ENCODE assay signal across 26 cellular contexts in the genomic region with DNA sequence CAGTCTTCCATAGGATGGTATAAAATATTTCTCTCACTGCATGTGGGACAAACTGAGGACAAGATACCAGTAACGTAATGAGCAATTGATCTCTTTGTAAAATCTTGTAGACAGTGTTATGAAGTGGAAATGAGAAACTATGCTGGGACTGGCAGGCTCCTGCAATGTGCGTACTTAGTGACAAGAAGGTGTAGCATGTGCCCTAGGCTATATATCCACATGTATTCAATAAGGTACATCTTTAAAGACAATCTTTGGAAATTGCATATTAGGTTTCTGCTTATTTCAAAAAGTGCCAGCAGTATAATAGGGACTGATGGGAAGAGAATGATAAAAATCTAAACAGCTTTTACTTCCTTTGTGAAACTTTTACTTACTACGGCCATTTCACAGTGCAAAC.
"Had no signal": no experiment of that assay in that cellular context is flagged by ENCODE, and none has a peak within 500 bp of the region (broad histone marks: within the 10 kb centered on the region; RNA-seq: fewer than 3 reads in every experiment).

No MANE protein-coding gene starts in this region.

- H3K4me1 ChIP-seq: adrenal gland, body of pancreas, breast epithelium had no signal

- H3K9me3 ChIP-seq: adrenal gland, body of pancreas, breast epithelium had no signal

- H3K27me3 ChIP-seq: body of pancreas, breast epithelium had no signal

- H3K27ac ChIP-seq: adrenal gland, body of pancreas, breast epithelium, PC-9, RWPE1, VCaP had no signal

- DNase-seq: activated B cell treated with CpG ODN at 0.5 μM for 24 hours; activated CD4-positive, alpha-beta memory T cell treated with anti-CD3 and anti-CD28 coated beads for 36 hours; activated CD4-positive, alpha-beta T cell treated with anti-CD3 and anti-CD28 coated beads for 4 hours; activated CD4-positive, alpha-beta T cell treated with anti-CD3 and anti-CD28 coated beads, Interleukin-2, amount 50 U/mL, for 1 hour; activated CD4-positive, CD25-positive, alpha-beta regulatory T cell treated with anti-CD3 and anti-CD28 coated beads, Interleukin-2, amount 50 U/mL, for 72 hours; activated CD8-positive, alpha-beta memory T cell treated with anti-CD3 and anti-CD28 coated beads, Interleukin-2, amount 50 U/mL, for 4 hours; activated gamma-delta T cell treated with Interleukin-2 at 50 U/mL for 16 hours; activated naive CD4-positive, alpha-beta T cell treated with anti-CD3 and anti-CD28 coated beads for 36 hours; activated T-cell treated with anti-CD3 and anti-CD28 coated beads for 4 hours; activated T-cell treated with anti-CD3 and anti-CD28 coated beads, Interleukin-2, amount 50 U/mL, for 4 hours; adrenal gland; body of pancreas; Karpas-422; NCI-H1105; NCI-H1417 treated with DMSO at 0.1 percent for 48 hours; NCI-H187 treated with DMSO at 0.1 percent for 48 hours; NCI-H2081; NCI-H226; NCI-H446 treated with DMSO at 0.1 percent for 48 hours; NK-92 treated with Interleukin-12 subunit alpha and Interleukin-12 subunit beta, amount 100 ng/mL, for 24 hours; PC-9 had no signal

- ATAC-seq: activated naive CD4-positive, alpha-beta T cell treated with anti-CD3 and anti-CD28 coated beads, Interleukin-2, amount 50 U/mL, for 72 hours; activated T-cell treated with anti-CD3 and anti-CD28 coated beads, Interleukin-2, amount 50 U/mL, for 4 hours; body of pancreas; Right ventricle myocardium inferior had no signal

- H3K36me3 ChIP-seq: adrenal gland, breast epithelium had no signal

- H3K4me2 ChIP-seq: PC-9 had no signal

- H3K4me3 ChIP-seq: adrenal gland, body of pancreas, breast epithelium, PC-9 had no signal
